Comparison of ENCODE assay signal across 10 cellular contexts in the genomic region with DNA sequence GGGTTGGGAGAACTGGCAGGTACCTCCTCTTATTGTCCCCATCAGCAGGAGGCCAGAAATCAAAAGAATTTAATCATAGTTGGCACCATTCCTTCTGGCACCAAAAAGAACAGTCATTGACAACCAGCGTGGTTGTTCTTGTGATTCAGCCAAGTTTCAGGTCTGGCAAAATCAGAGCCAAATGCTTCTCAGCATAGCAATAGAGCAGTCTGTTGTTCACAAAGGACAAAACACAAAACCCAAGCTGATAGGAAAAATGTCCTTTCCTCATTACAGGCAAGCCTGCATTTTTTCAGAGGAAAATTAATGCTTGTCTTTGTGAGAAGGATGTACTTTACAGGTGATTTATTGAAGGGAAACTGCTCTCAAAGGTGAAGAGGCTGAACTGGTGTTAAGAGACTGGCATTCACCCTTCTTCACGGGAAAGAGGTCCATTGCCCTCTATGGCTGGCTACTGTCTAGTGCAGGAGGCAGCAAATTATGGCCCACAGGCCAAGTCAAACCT.
DNase-seq lines count a peak whose midpoint lies in the region; ATAC-seq and TF ChIP-seq lines count a peak whose summit lies in the region.
"Had no signal": no experiment of that assay in that cellular context is flagged by ENCODE, and none has a peak within 500 bp of the region (broad histone marks: within the 10 kb centered on the region; RNA-seq: fewer than 3 reads in every experiment).

No MANE protein-coding gene starts in this region.

- POLR2A ChIA-PET in activated CD4-positive, alpha-beta memory T cell treated with anti-CD3 and anti-CD28 coated beads, Interleukin-2, amount 10 ng/mL, durations not matched to agents 7 days and 5 days (lab: Charles Lee), result no interaction called here

- TF ChIP-seq CTCF in astrocyte of the cerebellum (IDR thresholded peaks at IDR 0.05; ENCODE audit: low read depth, low read length, missing control alignments), result peak; percentile 55
- TF ChIP-seq CTCF in testis (IDR thresholded peaks at IDR 0.05), result no peak

- H3K9me3 ChIP-seq in right cardiac atrium (ENCODE audit: control insufficient read depth, low read length), result no peaks in the 10 kb centered on the region
- no peaks in the 10 kb centered on the region for H3K9me3 ChIP-seq in testis

- no peaks in the 10 kb centered on the region for H3K27me3 Mint-ChIP-seq in activated CD4-positive, alpha-beta memory T cell treated with anti-CD3 and anti-CD28 coated beads, Interleukin-2, amount 10 ng/mL, durations not matched to agents 7 days and 5 days

- CTCF ChIA-PET in activated CD4-positive, alpha-beta memory T cell treated with anti-CD3 and anti-CD28 coated beads, Interleukin-2, amount 10 ng/mL, durations not matched to agents 7 days and 5 days (lab: Charles Lee), result no interaction called here

- H3K36me3 Mint-ChIP-seq in activated CD4-positive, alpha-beta memory T cell treated with anti-CD3 and anti-CD28 coated beads, Interleukin-2, amount 10 ng/mL, durations not matched to agents 7 days and 5 days (ENCODE audit: low read depth), result no peaks in the 10 kb centered on the region

- H3K4me3 ChIP-seq in astrocyte of the cerebellum (ENCODE audit: low read depth, low read length), result no peak overlapping the region
- H3K4me3 ChIP-seq in right cardiac atrium (ENCODE audit: low read length), result no peak overlapping the region
- H3K4me3 ChIP-seq in testis, result no peak overlapping the region

- in situ Hi-C loops in astrocyte of the cerebellum (cut with HindIII; ENCODE audit: low sequenced_read_pairs), result no loop called here

- no peaks in the 10 kb centered on the region for H3K4me1 Mint-ChIP-seq in activated CD4-positive, alpha-beta memory T cell treated with anti-CD3 and anti-CD28 coated beads, Interleukin-2, amount 10 ng/mL, durations not matched to agents 7 days and 5 days

- peak; percentile 85 to 89 for ATAC-seq in right cardiac atrium
- ATAC-seq in GM18498 (IDR thresholded peaks at IDR 0.05; ENCODE audit: unreplicated experiment), result no peak
- ATAC-seq: activated CD8-positive, alpha-beta T cell treated with anti-CD3 and anti-CD28 coated beads, Interleukin-2, amount 10 ng/mL, durations not matched to agents 7 days and 5 days had no signal

- no peaks in the 10 kb centered on the region for H3K36me3 ChIP-seq in testis (ENCODE audit: low read depth, missing control alignments)

- DNase-seq in NCI-H2171 treated with DMSO at 0.1 percent for 48 hours (lab: John Stamatoyannopoulos, UW), result peak; percentile 47
- no peak for DNase-seq in NCI-H2171 (lab: John Stamatoyannopoulos, UW)
- DNase-seq in astrocyte of the cerebellum (ENCODE audit: low read depth), result peak; percentile 85
- peak in 1 of 3 donors; percentile 55 for DNase-seq in right cardiac atrium
- DNase-seq in testis, result peak; percentile 31
- no peak for DNase-seq in activated CD4-positive, alpha-beta memory T cell treated with anti-CD3 and anti-CD28 coated beads, Interleukin-2, amount 10 ng/mL, durations not matched to agents 7 days and 5 days
- DNase-seq in activated CD4-positive, alpha-beta T cell treated with anti-CD3 and anti-CD28 coated beads for 4 hours, result no peak
- DNase-seq: activated CD8-positive, alpha-beta T cell treated with anti-CD3 and anti-CD28 coated beads, Interleukin-2, amount 10 ng/mL, durations not matched to agents 7 days and 5 days; central memory CD4-positive, alpha-beta T cell had no signal

- no peak for TF ChIP-seq POLR2A in testis (IDR thresholded peaks at IDR 0.05)

- peak overlapping the region; percentile 23 for H3K27ac ChIP-seq in right cardiac atrium (ENCODE audit: low read length)
- H3K27ac ChIP-seq in testis, result no peak overlapping the region

- H3K27ac Mint-ChIP-seq in activated CD4-positive, alpha-beta memory T cell treated with anti-CD3 and anti-CD28 coated beads, Interleukin-2, amount 10 ng/mL, durations not matched to agents 7 days and 5 days, result no peak overlapping the region
- H3K27ac Mint-ChIP-seq: activated CD8-positive, alpha-beta T cell treated with anti-CD3 and anti-CD28 coated beads, Interleukin-2, amount 10 ng/mL, durations not matched to agents 7 days and 5 days had no signal

- 14% methylated on average over 2 of the region's 2 CpGs for WGBS in right cardiac atrium
- WGBS in testis, 2 donors, result 24 to 26% methylated on average over 2 of the region's 2 CpGs

- H3K27me3 ChIP-seq in right cardiac atrium (ENCODE audit: control insufficient read depth, insufficient read depth), result no peaks in the 10 kb centered on the region
- H3K27me3 ChIP-seq in testis, result no peaks in the 10 kb centered on the region

- intact Hi-C loops in right cardiac atrium (cut with DNase I), result no loop called here
- intact Hi-C loops in testis (cut with DNase I; ENCODE audit: low total_unique reads), result no loop called here

- no peak overlapping the region for H3K4me3 Mint-ChIP-seq in activated CD4-positive, alpha-beta memory T cell treated with anti-CD3 and anti-CD28 coated beads, Interleukin-2, amount 10 ng/mL, durations not matched to agents 7 days and 5 days
- H3K4me3 Mint-ChIP-seq: activated CD8-positive, alpha-beta T cell treated with anti-CD3 and anti-CD28 coated beads, Interleukin-2, amount 10 ng/mL, durations not matched to agents 7 days and 5 days had no signal

- H3K4me1 ChIP-seq in right cardiac atrium (ENCODE audit: control insufficient read depth, insufficient read depth, low read length) (no peaks in the 10 kb centered on the region), testis (no peaks in the 10 kb centered on the region)

- H3K9me3 Mint-ChIP-seq in activated CD4-positive, alpha-beta memory T cell treated with anti-CD3 and anti-CD28 coated beads, Interleukin-2, amount 10 ng/mL, durations not matched to agents 7 days and 5 days, result peaks cover 8% of the 10 kb centered on the region

Comparison
In these comparisons a context has a peak if more than half of its experiments do, and no peak if none do; other contexts are left out.
1. DNase-seq: peak in NCI-H2171 treated with DMSO at 0.1 percent for 48 hours (single experiment), astrocyte of the cerebellum (single experiment) and testis (single experiment); none in NCI-H2171 (single experiment), activated CD4-positive, alpha-beta memory T cell treated with anti-CD3 and anti-CD28 coated beads, Interleukin-2, amount 10 ng/mL, durations not matched to agents 7 days and 5 days (single experiment) and activated CD4-positive, alpha-beta T cell treated with anti-CD3 and anti-CD28 coated beads for 4 hours (0 of 2).